Comparison of ENCODE assay signal across 1 cellular context in genomic region chr4:8228319-8229250, GRCh38.
TF ChIP-seq lines count a peak whose summit lies in the region.

No MANE protein-coding gene starts in this region.

TF ChIP-seq in GM23338, 12 proteins besides CTCF, POLR2A, EP300 and RAD21 (continued from another document):
- TF ChIP-seq ZNF462 (CRISPR knock-in tag; IDR thresholded peaks at IDR 0.05) (no peak), EZH2phosphoT487 (IDR thresholded peaks at IDR 0.05; ENCODE audit: unreplicated experiment) (no peak), ETS1 (IDR thresholded peaks at IDR 0.05) (no peak), ZNF331 (CRISPR knock-in tag; IDR thresholded peaks at IDR 0.05; ENCODE audit: low read depth) (no peak), EZH2 (IDR thresholded peaks at IDR 0.05; ENCODE audit: low read depth, unreplicated experiment) (no peak), NANOG (IDR thresholded peaks at IDR 0.05; ENCODE audit: borderline replicate concordance) (no peak)
